ENCODE assay signal across 22 cellular contexts in genomic region chr5:128441165-128441564, GRCh38.
"Had no signal": no experiment of that assay in that cellular context is flagged by ENCODE, and none has a peak within 500 bp of the region (broad histone marks: within the 10 kb centered on the region; RNA-seq: fewer than 3 reads in every experiment).

No MANE protein-coding gene starts in this region.

- H3K4me1 ChIP-seq: lower lobe of right lung, prostate gland, stomach, thyroid gland had no signal

- H3K27ac ChIP-seq: coronary artery, esophagus muscularis mucosa, lower lobe of right lung, prostate gland, sigmoid colon, stomach, thyroid gland, vagina had no signal

- FAIRE-seq: endothelial cell of umbilical vein, frontal cortex, keratinocyte had no signal

- H3K27me3 ChIP-seq: esophagus muscularis mucosa, sigmoid colon, stomach, thyroid gland, vagina had no signal

- H3K9me3 ChIP-seq: esophagus muscularis mucosa, lower lobe of right lung, prostate gland, sigmoid colon, thyroid gland, vagina had no signal

- H3K36me3 ChIP-seq: esophagus muscularis mucosa, lower lobe of right lung, prostate gland, sigmoid colon, stomach, thyroid gland, vagina had no signal

- H3K4me3 Mint-ChIP-seq: natural killer cell; stimulated activated effector memory CD8-positive, alpha-beta T cell treated with anti-CD3 and anti-CD28 coated beads, Interleukin-12 subunit alpha, Interleukin-12 subunit beta, amount 100 ng/mL, for 72 hours had no signal

- H3K27ac Mint-ChIP-seq: natural killer cell; stimulated activated effector memory CD8-positive, alpha-beta T cell treated with anti-CD3 and anti-CD28 coated beads, Interleukin-12 subunit alpha, Interleukin-12 subunit beta, amount 100 ng/mL, for 72 hours had no signal

- H3K4me3 ChIP-seq: coronary artery, esophagus muscularis mucosa, lower lobe of right lung, prostate gland, sigmoid colon, stomach, thyroid gland, vagina had no signal

- H3K36me3 Mint-ChIP-seq: natural killer cell; stimulated activated effector memory CD8-positive, alpha-beta T cell treated with anti-CD3 and anti-CD28 coated beads, Interleukin-12 subunit alpha, Interleukin-12 subunit beta, amount 100 ng/mL, for 72 hours had no signal

- H3K4me1 Mint-ChIP-seq: natural killer cell; stimulated activated effector memory CD8-positive, alpha-beta T cell treated with anti-CD3 and anti-CD28 coated beads, Interleukin-12 subunit alpha, Interleukin-12 subunit beta, amount 100 ng/mL, for 72 hours had no signal

- DNase-seq: dermis blood vessel endothelial cell; effector memory CD4-positive, alpha-beta T cell; left ventricle myocardium superior; lower lobe of right lung; natural killer cell; nucleus accumbens; right cardiac atrium; sigmoid colon; stimulated activated CD4-positive, alpha-beta T cell treated with anti-CD3 and anti-CD28 coated beads, Interleukin-2, amount 100 ng/mL, for 24 hours; stimulated activated CD4-positive, alpha-beta T cell treated with anti-CD3 and anti-CD28 coated beads, Interleukin-4, amount 100 ng/mL, for 24 hours; stimulated activated naive CD4-positive, alpha-beta T cell treated with Interleukin-2 at 50 U/mL for 16 hours; stomach; thyroid gland; trophoblast cell had no signal

- ATAC-seq: left ventricle myocardium superior; lower lobe of right lung; natural killer cell; right cardiac atrium; stimulated activated effector memory CD8-positive, alpha-beta T cell treated with anti-CD3 and anti-CD28 coated beads, Interleukin-12 subunit alpha, Interleukin-12 subunit beta, amount 100 ng/mL, for 72 hours had no signal
